In the genomic region with DNA sequence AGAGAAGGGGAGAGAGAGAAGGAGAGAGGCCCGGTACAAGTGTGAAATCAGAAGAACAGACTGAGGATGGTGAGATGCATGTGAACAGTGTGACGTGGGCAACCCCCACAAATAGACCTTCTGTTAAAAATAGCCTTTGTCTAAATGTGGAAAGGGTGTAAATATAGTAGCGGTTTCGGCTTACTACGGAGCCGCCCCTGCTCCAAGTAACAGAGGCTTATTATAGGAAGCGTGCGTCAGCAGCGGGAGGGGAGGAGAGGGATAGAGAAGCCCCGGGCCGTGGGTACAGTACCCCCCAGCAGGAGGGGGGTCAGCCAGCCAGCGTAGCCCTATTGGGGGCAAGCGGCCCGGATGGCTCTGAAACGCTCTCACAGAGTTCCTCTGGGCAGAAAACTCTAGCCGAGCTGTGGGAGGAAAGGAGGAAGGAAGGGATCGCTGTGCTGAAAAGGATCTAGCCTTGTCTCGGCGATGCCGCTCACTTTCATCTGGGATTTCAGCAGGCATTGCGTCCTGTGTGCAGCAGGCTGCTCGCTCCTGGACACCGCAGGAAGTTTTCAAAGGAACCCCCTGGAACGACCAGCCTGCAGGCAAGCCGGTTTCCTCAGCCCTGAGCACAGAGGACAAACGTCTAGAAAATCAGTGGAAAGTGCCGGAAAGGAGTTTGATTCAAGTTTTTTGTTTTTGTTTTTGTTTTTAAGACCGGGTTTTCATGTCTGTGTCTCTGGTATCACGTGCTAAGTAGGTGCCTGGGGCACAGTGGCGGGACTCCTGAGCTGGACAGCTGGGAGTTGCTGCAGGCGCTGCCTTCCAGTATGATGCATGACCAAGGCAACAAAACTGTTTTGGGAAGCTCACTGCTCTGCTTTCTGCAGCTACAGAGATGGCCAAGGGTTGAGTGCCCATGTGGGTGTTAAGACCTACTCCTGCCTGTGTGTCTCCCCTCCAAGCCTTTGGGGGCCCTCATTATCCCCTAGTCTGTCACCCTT, we compare ENCODE assay signal across 9 cellular contexts.
DNase-seq lines count a peak whose midpoint lies in the region; ATAC-seq, FAIRE-seq and TF ChIP-seq lines count a peak whose summit lies in the region.
"Had no signal": no experiment of that assay in that cellular context is flagged by ENCODE, and none has a peak within 500 bp of the region (broad histone marks: within the 10 kb centered on the region; RNA-seq: fewer than 3 reads in every experiment).

No MANE protein-coding gene starts in this region.

- H3K4me1 ChIP-seq in pancreas (no peaks in the 10 kb centered on the region), OCI-LY7 (ENCODE audit: insufficient read depth, low read length, poor library complexity, severe bottlenecking) (no peaks in the 10 kb centered on the region)
- H3K4me1 ChIP-seq: A549 had no signal

- peak overlapping the region; percentile 29 for H3K4me3 Mint-ChIP-seq in activated T-helper 17 cell treated with anti-CD3 and anti-CD28 coated beads, Interleukin-2, amount 50 U/mL, for 72 hours

- no TSS peak for BruUV-seq in OCI-LY7 (replicated peaks; lab: Mats Ljungman, UMichigan)

- H3K4me3 ChIP-seq in pancreas (peak overlapping the region in 2 of 4 donors; percentile 10 to 39), OCI-LY7 (ENCODE audit: low read depth, low read length, poor library complexity, severe bottlenecking) (no peak overlapping the region)
- H3K4me3 ChIP-seq: A549 had no signal

- 20 to 23% methylated on average over 31 of the region's 31 CpGs for WGBS in pancreas, 2 donors

- H3K36me3 Mint-ChIP-seq in activated T-helper 17 cell treated with anti-CD3 and anti-CD28 coated beads, Interleukin-2, amount 50 U/mL, for 72 hours (ENCODE audit: low read depth) = no peaks in the 10 kb centered on the region

- TF ChIP-seq CTCF in pancreas (IDR thresholded peaks at IDR 0.05) = no peak
- TF ChIP-seq CTCF in OCI-LY7 (conservative IDR thresholded peaks at IDR 0.05; ENCODE audit: low read length) = no peak

- CTCF ChIA-PET in OCI-LY7 (lab: Charles Lee; ENCODE audit: unreplicated experiment) = no interaction called here

- DNase-seq in NCI-H146 (lab: John Stamatoyannopoulos, UW) = peak; percentile 46
- no peak for DNase-seq in NCI-H146 treated with DMSO at 0.1 percent for 48 hours (lab: John Stamatoyannopoulos, UW; ENCODE audit: unreplicated experiment)
- DNase-seq in head of caudate nucleus = peak in 41 of 42 donors; percentile 12 to 71 (median 37)
- DNase-seq in pancreas = peak in 1 of 6 donors; percentile 25
- no peak for DNase-seq in OCI-LY7 (ENCODE audit: low spot score)

- H2AFZ ChIP-seq in OCI-LY7 (ENCODE audit: low read length) = no peak overlapping the region

- intact Hi-C loops in head of caudate nucleus (cut with DNase I) (no loop called here), pancreas (cut with DNase I) (no loop called here), OCI-LY7 (cut with micrococcal nuclease; ENCODE audit: unreplicated experiment) (no loop called here)

- no peak for FAIRE-seq in pancreas (lab: Jason Lieb, UNC)
- FAIRE-seq: A549 had no signal

- H3K4me2 ChIP-seq in OCI-LY7 (ENCODE audit: low read length) = no peak overlapping the region
- H3K4me2 ChIP-seq: A549 had no signal

- ATAC-seq in HG03095 (IDR thresholded peaks at IDR 0.05; ENCODE audit: unreplicated experiment) (peak; percentile 44), pancreas (peak in 3 of 4 donors; percentile 51 to 70 (median 66)), GM19467 (IDR thresholded peaks at IDR 0.05; ENCODE audit: unreplicated experiment) (no peak)
- peak; percentile 40 for ATAC-seq in activated T-helper 17 cell treated with anti-CD3 and anti-CD28 coated beads, Interleukin-2, amount 50 U/mL, for 72 hours (replicated peaks)
- ATAC-seq: A549 had no signal

- H3K27ac Mint-ChIP-seq in activated T-helper 17 cell treated with anti-CD3 and anti-CD28 coated beads, Interleukin-2, amount 50 U/mL, for 72 hours = no peak overlapping the region

- H3K27ac ChIP-seq in pancreas (no peak overlapping the region), OCI-LY7 (ENCODE audit: low read depth, low read length, poor library complexity, severe bottlenecking) (no peak overlapping the region)
- H3K27ac ChIP-seq: A549 had no signal

- H3K9me3 Mint-ChIP-seq in activated T-helper 17 cell treated with anti-CD3 and anti-CD28 coated beads, Interleukin-2, amount 50 U/mL, for 72 hours = no peaks in the 10 kb centered on the region

- peaks cover 6% of the 10 kb centered on the region for H3K4me1 Mint-ChIP-seq in activated T-helper 17 cell treated with anti-CD3 and anti-CD28 coated beads, Interleukin-2, amount 50 U/mL, for 72 hours

- POLR2A ChIA-PET in OCI-LY7 (lab: Charles Lee) = no interaction called here

- no peaks in the 10 kb centered on the region for H4K20me1 ChIP-seq in OCI-LY7 (ENCODE audit: insufficient read depth, low read length)

- no peaks in the 10 kb centered on the region for H3K36me3 ChIP-seq in pancreas
- no peaks in the 10 kb centered on the region for H3K36me3 ChIP-seq in OCI-LY7 (ENCODE audit: insufficient read depth, low read length)

- H3K27me3 ChIP-seq in pancreas = no peaks in the 10 kb centered on the region

- H3K9me2 ChIP-seq in OCI-LY7 (ENCODE audit: insufficient read depth, low read length) = no peaks in the 10 kb centered on the region

- H3K27me3 Mint-ChIP-seq in activated T-helper 17 cell treated with anti-CD3 and anti-CD28 coated beads, Interleukin-2, amount 50 U/mL, for 72 hours = peaks cover 42% of the 10 kb centered on the region

- no peaks in the 10 kb centered on the region for H3K79me2 ChIP-seq in OCI-LY7 (ENCODE audit: insufficient read depth, low read depth, low read length)

- H3K9me3 ChIP-seq in pancreas = no peaks in the 10 kb centered on the region
- H3K9me3 ChIP-seq in OCI-LY7 (ENCODE audit: low read length) = no peaks in the 10 kb centered on the region
- H3K9me3 ChIP-seq: A549 had no signal

Comparison
In these comparisons a context has a peak if more than half of its experiments do, and no peak if none do; other contexts are left out.
1. DNase-seq: peak in NCI-H146 (single experiment) and head of caudate nucleus (41 of 42); none in NCI-H146 treated with DMSO at 0.1 percent for 48 hours (single experiment) and OCI-LY7 (single experiment).